ENCODE assay signal across 13 cellular contexts in genomic region chr4:18319456-18319855, GRCh38.
"Had no signal": no experiment of that assay in that cellular context is flagged by ENCODE, and none has a peak within 500 bp of the region (broad histone marks: within the 10 kb centered on the region; RNA-seq: fewer than 3 reads in every experiment).

No MANE protein-coding gene starts in this region.

- H3K36me3 ChIP-seq: gastroesophageal sphincter, ovary, thoracic aorta, vagina had no signal

- H3K9me3 ChIP-seq: gastroesophageal sphincter, ovary, thoracic aorta, vagina had no signal

- H3K4me3 ChIP-seq: gastroesophageal sphincter, ovary, thoracic aorta, vagina had no signal

- DNase-seq: activated B cell treated with CpG ODN at 0.5 μM for 24 hours; activated CD4-positive, alpha-beta T cell treated with anti-CD3 and anti-CD28 coated beads, Interleukin-2, amount 50 U/mL, for 1 hour; activated naive CD4-positive, alpha-beta T cell treated with anti-CD3 and anti-CD28 coated beads, Interleukin-2, amount 50 U/mL, for 16 hours; activated T-cell treated with anti-CD3 and anti-CD28 coated beads for 4 hours; effector CD4-positive, alpha-beta T cell; mesendoderm; nephron progenitor cell; stimulated activated CD4-positive, alpha-beta T cell treated with anti-CD3 and anti-CD28 coated beads, Interleukin-4, amount 100 ng/mL, for 4 hours; stimulated activated naive CD8-positive, alpha-beta T cell treated with anti-CD3 and anti-CD28 coated beads, Interleukin-15, amount 100 ng/mL, for 72 hours had no signal

- H3K4me1 ChIP-seq: vagina had no signal

- H3K27me3 ChIP-seq: ovary, vagina had no signal

- H3K27ac ChIP-seq: ovary, thoracic aorta, vagina had no signal
